In genomic region chr1:230857077-230857476, GRCh38 we compare ENCODE assay signal across 13 cellular contexts. TPM values are rescaled to one million over a fixed set of nuclear protein-coding genes. Genes with fewer than 3 reads are reported as not detected.
DNase-seq lines count a peak whose midpoint lies in the region; ATAC-seq lines count a peak whose summit lies in the region.
"Had no signal": no experiment of that assay in that cellular context is flagged by ENCODE, and none has a peak within 500 bp of the region (broad histone marks: within the 10 kb centered on the region; RNA-seq: fewer than 3 reads in every experiment).

No MANE protein-coding gene starts in this region.

- DNase-seq in Daoy (ENCODE audit: low read depth), result peak; percentile 52
- peak; percentile 84 for DNase-seq in astrocyte of the hippocampus (ENCODE audit: low read depth, low spot score)
- DNase-seq in sciatic nerve (ENCODE audit: low spot score), result no peak
- DNase-seq in stimulated activated CD4-positive, alpha-beta T cell treated with anti-CD3 and anti-CD28 coated beads, Interleukin-12 subunit alpha, Interleukin-12 subunit beta, amount 100 ng/mL, for 4 hours, result no peak
- DNase-seq in COLO668 (lab: John Stamatoyannopoulos, UW; ENCODE audit: unreplicated experiment), result no peak
- DNase-seq: adrenal gland, mucosa of descending colon, NCI-H146, NCI-H774, SJCRH30 had no signal

- peak overlapping the region; percentile 92 for H3K27ac ChIP-seq in layer of hippocampus (ENCODE audit: low read depth, low read length)
- H3K27ac ChIP-seq: SJCRH30 had no signal

- intact Hi-C loops in sciatic nerve (cut with DNase I), result no loop called here

- no peaks in the 10 kb centered on the region for H3K27me3 ChIP-seq in layer of hippocampus (ENCODE audit: control insufficient read depth, insufficient read depth, low read length)
- H3K27me3 ChIP-seq: adrenal gland, SJCRH30 had no signal

- peak; percentile 59 for ATAC-seq in sciatic nerve
- ATAC-seq in GM18858 (IDR thresholded peaks at IDR 0.05; ENCODE audit: unreplicated experiment), result no peak
- no peak for ATAC-seq in GM19463 (IDR thresholded peaks at IDR 0.05; ENCODE audit: unreplicated experiment)
- ATAC-seq: mucosa of descending colon had no signal

RNA-seq across cellular contexts. Expression of gene C1orf198, which starts 11.2 kb away (rescaled TPM):
- 19.9 and 20.3 TPM in 2 replicates for total RNA-seq in Daoy (2014; rRNA removed; shearing (Covaris generic))
- total RNA-seq in sciatic nerve, result 121 TPM

Comparison
In these comparisons a context has a peak if more than half of its experiments do, and no peak if none do; other contexts are left out.
1. DNase-seq: peak in Daoy (single experiment) and astrocyte of the hippocampus (single experiment); none in sciatic nerve (single experiment), stimulated activated CD4-positive, alpha-beta T cell treated with anti-CD3 and anti-CD28 coated beads, Interleukin-12 subunit alpha, Interleukin-12 subunit beta, amount 100 ng/mL, for 4 hours (single experiment) and COLO668 (single experiment).